ENCODE assay signal across 9 cellular contexts in genomic region chr1:196791252-196791651, GRCh38. TPM values are rescaled to one million over a fixed set of nuclear protein-coding genes. Genes with fewer than 3 reads are reported as not detected.
"Had no signal": no experiment of that assay in that cellular context is flagged by ENCODE, and none has a peak within 500 bp of the region (broad histone marks: within the 10 kb centered on the region; RNA-seq: fewer than 3 reads in every experiment).

No MANE protein-coding gene starts in this region.

RNA-seq across cellular contexts. Expression of gene CFHR3, which starts 16.6 kb away (rescaled TPM):
- total RNA-seq: suprapubic skin, temporal lobe, vagina had no signal

RNA-seq across cellular contexts. Expression of gene CFHR1, which starts 28.3 kb away (rescaled TPM):
- total RNA-seq: stomach, testis, thoracic aorta, thyroid gland, transverse colon, upper lobe of right lung, vagina had no signal
